In genomic region chr9:121749614-121750013, GRCh38 we compare ENCODE assay signal across 15 cellular contexts.
DNase-seq lines count a peak whose midpoint lies in the region; ATAC-seq, FAIRE-seq and TF ChIP-seq lines count a peak whose summit lies in the region.
"Had no signal": no experiment of that assay in that cellular context is flagged by ENCODE, and none has a peak within 500 bp of the region (broad histone marks: within the 10 kb centered on the region; RNA-seq: fewer than 3 reads in every experiment).

No MANE protein-coding gene starts in this region.

- no peak overlapping the region for H3K4me3 Mint-ChIP-seq in astrocyte (ENCODE audit: unreplicated experiment)
- no peak overlapping the region for H3K4me3 Mint-ChIP-seq in activated CD4-positive, alpha-beta T cell treated with anti-CD3 and anti-CD28 coated beads for 36 hours
- H3K4me3 Mint-ChIP-seq: activated CD4-positive, alpha-beta memory T cell treated with anti-CD3 and anti-CD28 coated beads, Interleukin-2, amount 10 ng/mL, durations not matched to agents 7 days and 5 days; activated naive CD8-positive, alpha-beta T cell treated with anti-CD3 and anti-CD28 coated beads, Interleukin-2, amount 10 ng/mL, durations not matched to agents 7 days and 5 days; activated T-cell treated with anti-CD3 and anti-CD28 coated beads, Interleukin-2, amount 50 U/mL, for 72 hours had no signal

- H3K9me3 ChIP-seq in astrocyte (ENCODE audit: insufficient read depth, low read depth, low read length) (no peaks in the 10 kb centered on the region), gastroesophageal sphincter (no peaks in the 10 kb centered on the region), gastrocnemius medialis (no peaks in the 10 kb centered on the region)

- in situ Hi-C loops in gastrocnemius medialis (cut with MboI; ENCODE audit: low sequenced_read_pairs in 4 of 4), result no loop called here

- TF ChIP-seq CTCF in astrocyte (IDR thresholded peaks at IDR 0.05; ENCODE audit: insufficient read depth, low read depth, low read length), result no peak
- no peak for TF ChIP-seq CTCF in gastroesophageal sphincter (IDR thresholded peaks at IDR 0.05)
- TF ChIP-seq CTCF in gastrocnemius medialis (IDR thresholded peaks at IDR 0.05 in 4 of 5, conservative IDR thresholded peaks at IDR 0.05 in 1 of 5), result no peak

- ATAC-seq in gastroesophageal sphincter (no peak), gastrocnemius medialis (no peak)
- ATAC-seq in activated CD4-positive, alpha-beta T cell treated with anti-CD3 and anti-CD28 coated beads for 36 hours, result no peak
- ATAC-seq: activated T-cell treated with anti-CD3 and anti-CD28 coated beads, Interleukin-2, amount 50 U/mL, for 72 hours had no signal

- H3K79me2 ChIP-seq in ACC112 (ENCODE audit: control insufficient read depth, insufficient read depth, low read length, unreplicated experiment) (peaks cover 2% of the 10 kb centered on the region), astrocyte (ENCODE audit: insufficient read depth, low read length) (peaks cover 82% of the 10 kb centered on the region)

- FAIRE-seq in astrocyte (lab: Jason Lieb, UNC) (no peak), urothelium cell line (lab: Jason Lieb, UNC) (no peak)
- FAIRE-seq: colon had no signal

- H2AFZ ChIP-seq in ACC112 (ENCODE audit: low read length, unreplicated experiment), result no peak overlapping the region
- H2AFZ ChIP-seq in astrocyte (ENCODE audit: low read depth, low read length), result no peak overlapping the region

- H3K4me1 ChIP-seq in ACC112 (ENCODE audit: control insufficient read depth, insufficient read depth, low read length, unreplicated experiment), result peaks cover 26% of the 10 kb centered on the region
- H3K4me1 ChIP-seq in astrocyte (ENCODE audit: insufficient read depth, low read length), result peaks cover 27% of the 10 kb centered on the region
- H3K4me1 ChIP-seq in gastroesophageal sphincter, result peaks cover 9 to 100% (median 71%) of the 10 kb centered on the region in 3 donors
- peaks cover 80 to 88% of the 10 kb centered on the region in 2 donors for H3K4me1 ChIP-seq in gastrocnemius medialis

- TF ChIP-seq EP300 in gastroesophageal sphincter (IDR thresholded peaks at IDR 0.05), result no peak

- DNase-seq in astrocyte (ENCODE audit: low read depth) (no peak), gastrocnemius medialis (no peak), urothelium cell line (ENCODE audit: low spot score) (no peak), NCI-H524 treated with DMSO at 0.1 percent for 48 hours (lab: John Stamatoyannopoulos, UW) (no peak), SHP77 treated with DMSO at 0.1 percent for 48 hours (lab: John Stamatoyannopoulos, UW) (no peak)
- DNase-seq in activated CD4-positive, alpha-beta T cell treated with anti-CD3 and anti-CD28 coated beads for 36 hours, result no peak
- DNase-seq: activated CD4-positive, alpha-beta memory T cell treated with anti-CD3 and anti-CD28 coated beads, Interleukin-2, amount 10 ng/mL, durations not matched to agents 7 days and 5 days; activated naive CD8-positive, alpha-beta T cell treated with anti-CD3 and anti-CD28 coated beads, Interleukin-2, amount 10 ng/mL, durations not matched to agents 7 days and 5 days; activated T-cell treated with anti-CD3 and anti-CD28 coated beads, Interleukin-2, amount 50 U/mL, for 72 hours; KBM-7; midbrain; NCI-H1092 treated with DMSO at 0.1 percent for 48 hours had no signal

- H4K20me1 ChIP-seq in astrocyte (ENCODE audit: insufficient read depth, low read length), result peaks cover 94% of the 10 kb centered on the region

- intact Hi-C loops in gastrocnemius medialis (cut with DNase I; ENCODE audit: low total_unique reads), result loop anchor here (10.0 kb wide), 1 partner anchor 515 kb away; the partner anchor contains the start of genes MRRF and RBM18
- intact Hi-C loops in activated CD4-positive, alpha-beta T cell treated with anti-CD3 and anti-CD28 coated beads for 36 hours (cut with DNase I, micrococcal nuclease), result no loop called here

- TF ChIP-seq POLR2A in gastroesophageal sphincter (IDR thresholded peaks at IDR 0.05), result no peak
- TF ChIP-seq POLR2A in gastrocnemius medialis (IDR thresholded peaks at IDR 0.05), result no peak

- WGBS in gastroesophageal sphincter (ENCODE audit: low coverage in 1 of 2), 2 donors, result 76 to 80% methylated on average over 1 to 8 of the region's 10 CpGs

- H3K4me2 ChIP-seq in astrocyte (ENCODE audit: low read length), result no peak overlapping the region

- H3K27ac ChIP-seq in ACC112 (ENCODE audit: low read depth, low read length) (peak overlapping the region; percentile 58; the same call in 1 of the 2 replicates), astrocyte (ENCODE audit: low read depth, low read length) (no peak overlapping the region), gastroesophageal sphincter (peak overlapping the region in 3 of 4 donors; percentile 62 to 92 (median 87)), gastrocnemius medialis (peak overlapping the region; percentile 65 to 91 (median 74))

- CTCF ChIA-PET in activated CD4-positive, alpha-beta T cell treated with anti-CD3 and anti-CD28 coated beads for 36 hours (lab: Charles Lee), result interaction anchor here (0.9 kb wide), 1 partner anchor 63 kb away, joined by 3 read pairs; no protein-coding TSS in a partner anchor

- peaks cover 3% of the 10 kb centered on the region for H3K36me3 Mint-ChIP-seq in astrocyte (ENCODE audit: low read depth, unreplicated experiment)
- no peaks in the 10 kb centered on the region for H3K36me3 Mint-ChIP-seq in activated CD4-positive, alpha-beta T cell treated with anti-CD3 and anti-CD28 coated beads for 36 hours (ENCODE audit: low read depth)
- H3K36me3 Mint-ChIP-seq: activated naive CD8-positive, alpha-beta T cell treated with anti-CD3 and anti-CD28 coated beads, Interleukin-2, amount 10 ng/mL, durations not matched to agents 7 days and 5 days had no signal

- H3K4me1 Mint-ChIP-seq in astrocyte (ENCODE audit: low read depth, unreplicated experiment), result peaks cover 36% of the 10 kb centered on the region
- peaks cover 11% of the 10 kb centered on the region for H3K4me1 Mint-ChIP-seq in activated CD4-positive, alpha-beta T cell treated with anti-CD3 and anti-CD28 coated beads for 36 hours

- H3K27ac Mint-ChIP-seq in astrocyte (ENCODE audit: unreplicated experiment), result peak overlapping the region; percentile 34
- H3K27ac Mint-ChIP-seq in activated CD4-positive, alpha-beta T cell treated with anti-CD3 and anti-CD28 coated beads for 36 hours, result no peak overlapping the region
- H3K27ac Mint-ChIP-seq: activated CD4-positive, alpha-beta memory T cell treated with anti-CD3 and anti-CD28 coated beads, Interleukin-2, amount 10 ng/mL, durations not matched to agents 7 days and 5 days; activated naive CD8-positive, alpha-beta T cell treated with anti-CD3 and anti-CD28 coated beads, Interleukin-2, amount 10 ng/mL, durations not matched to agents 7 days and 5 days; activated T-cell treated with anti-CD3 and anti-CD28 coated beads, Interleukin-2, amount 50 U/mL, for 72 hours had no signal

- H3K4me3 ChIP-seq in ACC112 (ENCODE audit: low read depth, low read length) (no peak overlapping the region), astrocyte (ENCODE audit: insufficient read depth, low read depth, low read length) (no peak overlapping the region), gastroesophageal sphincter (no peak overlapping the region), gastrocnemius medialis (no peak overlapping the region)

- H3K9me3 Mint-ChIP-seq in astrocyte (ENCODE audit: unreplicated experiment), result no peaks in the 10 kb centered on the region
- H3K9me3 Mint-ChIP-seq in activated CD4-positive, alpha-beta T cell treated with anti-CD3 and anti-CD28 coated beads for 36 hours (ENCODE audit: low read depth), result no peaks in the 10 kb centered on the region
- H3K9me3 Mint-ChIP-seq: activated CD4-positive, alpha-beta memory T cell treated with anti-CD3 and anti-CD28 coated beads, Interleukin-2, amount 10 ng/mL, durations not matched to agents 7 days and 5 days; activated naive CD8-positive, alpha-beta T cell treated with anti-CD3 and anti-CD28 coated beads, Interleukin-2, amount 10 ng/mL, durations not matched to agents 7 days and 5 days; activated T-cell treated with anti-CD3 and anti-CD28 coated beads, Interleukin-2, amount 50 U/mL, for 72 hours had no signal

- H3K27me3 Mint-ChIP-seq in astrocyte (ENCODE audit: low read depth, unreplicated experiment), result no peaks in the 10 kb centered on the region
- H3K27me3 Mint-ChIP-seq in activated CD4-positive, alpha-beta T cell treated with anti-CD3 and anti-CD28 coated beads for 36 hours, result no peaks in the 10 kb centered on the region
- H3K27me3 Mint-ChIP-seq: activated CD4-positive, alpha-beta memory T cell treated with anti-CD3 and anti-CD28 coated beads, Interleukin-2, amount 10 ng/mL, durations not matched to agents 7 days and 5 days; activated naive CD8-positive, alpha-beta T cell treated with anti-CD3 and anti-CD28 coated beads, Interleukin-2, amount 10 ng/mL, durations not matched to agents 7 days and 5 days had no signal

- POLR2A ChIA-PET in activated CD4-positive, alpha-beta T cell treated with anti-CD3 and anti-CD28 coated beads for 36 hours (lab: Charles Lee), result no interaction called here

- no peaks in the 10 kb centered on the region for H3K36me3 ChIP-seq in ACC112 (ENCODE audit: insufficient read depth, low read length)
- H3K36me3 ChIP-seq in astrocyte (ENCODE audit: insufficient read depth, low read length), result no peaks in the 10 kb centered on the region
- H3K36me3 ChIP-seq in gastroesophageal sphincter, result no peaks in the 10 kb centered on the region
- no peaks in the 10 kb centered on the region for H3K36me3 ChIP-seq in gastrocnemius medialis

- H3K27me3 ChIP-seq in ACC112 (ENCODE audit: insufficient read depth, low read length) (no peaks in the 10 kb centered on the region), astrocyte (ENCODE audit: insufficient read depth, low read length) (no peaks in the 10 kb centered on the region), gastroesophageal sphincter (no peaks in the 10 kb centered on the region), gastrocnemius medialis (no peaks in the 10 kb centered on the region)

- no peak overlapping the region for H3K9ac ChIP-seq in astrocyte (ENCODE audit: low read length)
